Comparison of ENCODE assay signal across 9 cellular contexts in genomic region chr16:54934536-54935410, GRCh38. TPM values are rescaled to one million over a fixed set of nuclear protein-coding genes. Genes with fewer than 3 reads are reported as not detected.
DNase-seq lines count a peak whose midpoint lies in the region; ATAC-seq, FAIRE-seq and TF ChIP-seq lines count a peak whose summit lies in the region.
"Had no signal": no experiment of that assay in that cellular context is flagged by ENCODE, and none has a peak within 500 bp of the region (broad histone marks: within the 10 kb centered on the region; RNA-seq: fewer than 3 reads in every experiment).

No MANE protein-coding gene starts in this region.

- peak; percentile 63 for TF ChIP-seq CTCF in HepG2 (CRISPR knock-in tag; IDR thresholded peaks at IDR 0.05)
- TF ChIP-seq CTCF in right lobe of liver (IDR thresholded peaks at IDR 0.05), result no peak
- no peak for TF ChIP-seq CTCF in astrocyte (IDR thresholded peaks at IDR 0.05; ENCODE audit: insufficient read depth, low read depth, low read length)
- TF ChIP-seq CTCF in keratinocyte (optimal IDR thresholded peaks at IDR 0.05 in 1 of 3, IDR thresholded peaks at IDR 0.05 in 1 of 3, conservative IDR thresholded peaks at IDR 0.05 in 1 of 3; ENCODE audit: extremely low read depth in 1 of 3, insufficient read depth in 2 of 3, low read length in 3 of 3), result peak; percentile 24 to 65 (median 26)
- no peak for TF ChIP-seq CTCF in natural killer cell (IDR thresholded peaks at IDR 0.05)

- H3K36me3 Mint-ChIP-seq in astrocyte (ENCODE audit: low read depth, unreplicated experiment) (no peaks in the 10 kb centered on the region), natural killer cell (no peaks in the 10 kb centered on the region)

- in situ Hi-C loops in HepG2 (cut with HindIII; ENCODE audit: extremely low pct_ligation_motif_present, low pct_unique_long_range_greater_than_20kb), result no loop called here

- H3K27me3 ChIP-seq in HepG2 (ENCODE audit: control insufficient read depth in 1 of 2, insufficient read depth in 2 of 2, low read length in 2 of 2) (peaks cover 13 to 62% of the 10 kb centered on the region in 2 experiments), right lobe of liver (peaks cover 51 to 76% of the 10 kb centered on the region in 2 donors), astrocyte (ENCODE audit: insufficient read depth, low read length) (peaks cover 56% of the 10 kb centered on the region), keratinocyte (ENCODE audit: control insufficient read depth, extremely low read depth, insufficient read depth, low read length) (no peaks in the 10 kb centered on the region)

- dilution Hi-C loops in keratinocyte (cut with MboI; ENCODE audit: extremely low pct_ligation_motif_present, low sequenced_read_pairs), result no loop called here

- H3K4me1 Mint-ChIP-seq in astrocyte (ENCODE audit: low read depth, unreplicated experiment) (no peaks in the 10 kb centered on the region), natural killer cell (peaks cover 2 to 16% of the 10 kb centered on the region in 2 donors)

- CTCF ChIA-PET in HepG2 (lab: Yijun Ruan, JAX; ENCODE audit: low intra/inter-chr PET ratio, low total read pairs), result interaction anchor here (0.8 kb wide), 1 partner anchor 323 kb away, joined by 3 read pairs; no protein-coding TSS in a partner anchor

- H3K27ac ChIP-seq in HepG2 (ENCODE audit: extremely low read length, insufficient read depth, low read length) (no peak overlapping the region), right lobe of liver (no peak overlapping the region), astrocyte (ENCODE audit: low read depth, low read length) (peak overlapping the region; percentile 19), keratinocyte (ENCODE audit: control insufficient read depth, insufficient read depth, low read length) (peak overlapping the region; percentile 83)

- H3K9ac ChIP-seq in HepG2 (ENCODE audit: insufficient read depth, low read depth, low read length) (no peak overlapping the region), astrocyte (ENCODE audit: low read length) (peak overlapping the region; percentile 56), keratinocyte (ENCODE audit: control insufficient read depth, extremely low read depth, insufficient read depth, low read length) (peak overlapping the region; percentile 94)

- H4K20me1 ChIP-seq in HepG2 (ENCODE audit: insufficient read depth, low read length), result no peaks in the 10 kb centered on the region
- peaks cover 49% of the 10 kb centered on the region for H4K20me1 ChIP-seq in astrocyte (ENCODE audit: insufficient read depth, low read length)
- no peaks in the 10 kb centered on the region for H4K20me1 ChIP-seq in keratinocyte (ENCODE audit: control insufficient read depth, extremely low read depth, insufficient read depth, low read length)

- DNase-seq in HepG2 (ENCODE audit: low spot score), result no peak
- no peak for DNase-seq in right lobe of liver
- DNase-seq in astrocyte (ENCODE audit: low read depth), result peak; percentile 46
- DNase-seq in keratinocyte (ENCODE audit: low read depth, low spot score), result no peak
- DNase-seq in natural killer cell, result no peak
- no peak for DNase-seq in SIG-M5 (lab: John Stamatoyannopoulos, UW)
- no peak for DNase-seq in effector CD4-positive, alpha-beta T cell
- DNase-seq in DMS 273 (lab: John Stamatoyannopoulos, UW; ENCODE audit: unreplicated experiment), result no peak
- DNase-seq: activated CD4-positive, CD25-positive, alpha-beta regulatory T cell had no signal

- intact Hi-C loops in HepG2 (cut with micrococcal nuclease; ENCODE audit: unreplicated experiment), result no loop called here
- intact Hi-C loops in right lobe of liver (cut with DNase I), result loop anchor here in 1 of 2 donors (10.0 kb wide), 1 partner anchor 650 kb away; the partner anchor contains the start of gene IRX3
- intact Hi-C loops in natural killer cell (cut with micrococcal nuclease), result no loop called here

- H3K36me3 ChIP-seq in HepG2 (replicated peaks in 1 of 2; ENCODE audit: control insufficient read depth in 1 of 2, insufficient read depth in 2 of 2, low read length in 2 of 2) (no peaks in the 10 kb centered on the region), right lobe of liver (no peaks in the 10 kb centered on the region), astrocyte (ENCODE audit: insufficient read depth, low read length) (no peaks in the 10 kb centered on the region), keratinocyte (ENCODE audit: control insufficient read depth in 2 of 2, extremely low read depth in 1 of 2, insufficient read depth in 2 of 2, low read length in 2 of 2) (peaks cover 0 to 3% of the 10 kb centered on the region in 2 experiments)

- no peaks in the 10 kb centered on the region for H3K79me2 ChIP-seq in HepG2 (ENCODE audit: insufficient read depth, low read length)
- peaks cover 66% of the 10 kb centered on the region for H3K79me2 ChIP-seq in astrocyte (ENCODE audit: insufficient read depth, low read length)
- peaks cover 60% of the 10 kb centered on the region for H3K79me2 ChIP-seq in keratinocyte (ENCODE audit: control insufficient read depth, insufficient read depth, low read length)

- peak overlapping the region; percentile 57 for H3K4me3 Mint-ChIP-seq in astrocyte (ENCODE audit: unreplicated experiment)
- no peak overlapping the region for H3K4me3 Mint-ChIP-seq in natural killer cell

- H3K4me1 ChIP-seq in HepG2 (ENCODE audit: insufficient read depth, low read length), result no peaks in the 10 kb centered on the region
- H3K4me1 ChIP-seq in right lobe of liver, result peaks cover 0 to 32% (median 6%) of the 10 kb centered on the region in 4 donors
- peaks cover 19% of the 10 kb centered on the region for H3K4me1 ChIP-seq in astrocyte (ENCODE audit: insufficient read depth, low read length)
- H3K4me1 ChIP-seq in keratinocyte (ENCODE audit: control insufficient read depth, extremely low read depth, insufficient read depth, low read length), result peaks cover 13% of the 10 kb centered on the region

- peaks cover 15% of the 10 kb centered on the region for H3K9me3 Mint-ChIP-seq in astrocyte (ENCODE audit: unreplicated experiment)
- peaks cover 0 to 2% of the 10 kb centered on the region in 2 donors for H3K9me3 Mint-ChIP-seq in natural killer cell

- H3K27ac Mint-ChIP-seq in astrocyte (ENCODE audit: unreplicated experiment) (peak overlapping the region; percentile 41), natural killer cell (no peak overlapping the region)

- peaks cover 62% of the 10 kb centered on the region for H3K27me3 Mint-ChIP-seq in astrocyte (ENCODE audit: low read depth, unreplicated experiment)
- peaks cover 51 to 52% of the 10 kb centered on the region in 2 donors for H3K27me3 Mint-ChIP-seq in natural killer cell (ENCODE audit: low read depth in 2 of 2)

- TF ChIP-seq RAD21 in HepG2 (CRISPR knock-in tag; IDR thresholded peaks at IDR 0.05), result no peak

- H3K4me2 ChIP-seq in HepG2 (ENCODE audit: low read depth, low read length) (no peak overlapping the region), astrocyte (ENCODE audit: low read length) (peak overlapping the region; percentile 99), keratinocyte (ENCODE audit: control insufficient read depth, extremely low read depth, insufficient read depth, low read depth, low read length) (peak overlapping the region; percentile 99)

- TF ChIP-seq POLR2A in HepG2 (IDR thresholded peaks at IDR 0.05; ENCODE audit: insufficient read depth in 1 of 2, low read depth in 2 of 2, low read length in 2 of 2) (no peak), right lobe of liver (IDR thresholded peaks at IDR 0.05) (no peak)

- H2AFZ ChIP-seq in HepG2 (ENCODE audit: low read length) (no peak overlapping the region), astrocyte (ENCODE audit: low read depth, low read length) (no peak overlapping the region), keratinocyte (ENCODE audit: control insufficient read depth, low read length) (no peak overlapping the region)

- 28% methylated on average over 36 of the region's 37 CpGs for WGBS in HepG2 (ENCODE audit: low lambda C conversion rate)
- WGBS in right lobe of liver (ENCODE audit: insufficient coverage, low coverage, low lambda C conversion rate, missing lambda C conversion rate), result 14% methylated on average over 26 of the region's 37 CpGs

- POLR2A ChIA-PET in HepG2 (lab: Yijun Ruan, JAX), result no interaction called here

- BruUV-seq in HepG2 (replicated peaks; lab: Mats Ljungman, UMichigan), result no TSS peak

- H3K4me3 ChIP-seq in HepG2 (replicated peaks in 1 of 3; ENCODE audit: insufficient read depth in 1 of 3, low read depth in 2 of 3, low read length in 3 of 3) (no peak overlapping the region), right lobe of liver (no peak overlapping the region), astrocyte (ENCODE audit: insufficient read depth, low read depth, low read length) (peak overlapping the region; percentile 51), keratinocyte (ENCODE audit: control insufficient read depth in 2 of 3, extremely low read depth in 1 of 3, insufficient read depth in 2 of 3, low read depth in 1 of 3, low read length in 3 of 3) (peak overlapping the region; percentile 44 to 88 (median 68))

- H3K9me1 ChIP-seq in keratinocyte (ENCODE audit: control insufficient read depth, extremely low read depth, insufficient read depth, low read length), result no peaks in the 10 kb centered on the region

- TF ChIP-seq EP300 in HepG2 (IDR thresholded peaks at IDR 0.05; ENCODE audit: low read depth in 2 of 2, low read length in 2 of 2) (no peak), HepG2 (CRISPR knock-in tag; IDR thresholded peaks at IDR 0.05; ENCODE audit: borderline replicate concordance) (no peak)

- no peak for FAIRE-seq in HepG2 (lab: Jason Lieb, UNC)
- no peak for FAIRE-seq in astrocyte (lab: Jason Lieb, UNC)
- FAIRE-seq in keratinocyte (lab: Jason Lieb, UNC), result no peak

- H3K9me3 ChIP-seq in HepG2 (ENCODE audit: low read length) (no peaks in the 10 kb centered on the region), right lobe of liver (no peaks in the 10 kb centered on the region), astrocyte (ENCODE audit: insufficient read depth, low read depth, low read length) (no peaks in the 10 kb centered on the region), keratinocyte (ENCODE audit: control insufficient read depth, low read depth, low read length) (no peaks in the 10 kb centered on the region)

- ATAC-seq in HepG2 (peak; percentile 70), right lobe of liver (no peak), natural killer cell (no peak)

RNA-seq across cellular contexts. Expression of gene IRX5, which starts 4.1 kb away (rescaled TPM):
- total RNA-seq in HepG2 (2016; rRNA removed; fragmentation: Illumina TruSeq; extraction: Trizol) (not detected in 2 replicates), right lobe of liver (not detected), astrocyte (0.57 and 0.75 TPM in 2 replicates), natural killer cell (not detected)
- total RNA-seq in HepG2 (2016; cell fraction: cytosol; rRNA removed; fragmentation: Illumina TruSeq; extraction: Trizol; ENCODE audit: low read depth), result not detected in 2 replicates
- total RNA-seq in HepG2 (2016; cell fraction: insoluble cytoplasmic fraction; rRNA removed; fragmentation: Illumina TruSeq; extraction: Trizol), result not detected in 2 replicates
- total RNA-seq in HepG2 (2016; cell fraction: membrane; rRNA removed; fragmentation: Illumina TruSeq; extraction: Trizol), result not detected in 2 replicates
- total RNA-seq in HepG2 (2016; cell fraction: nucleus; rRNA removed; fragmentation: Illumina TruSeq; extraction: Trizol), result not detected in 2 replicates
- polyA plus RNA-seq in HepG2 (2011; rRNA removed) (not detected in 2 replicates), keratinocyte (2.6 to 2.8 TPM (median 2.7 TPM) in 3 replicates)
- not detected in 2 replicates for polyA plus RNA-seq in HepG2 (2011; cell fraction: cytosol; rRNA removed)
- not detected in 2 replicates for polyA plus RNA-seq in HepG2 (2011; cell fraction: nucleus; rRNA removed)
- not detected in 2 replicates for polyA plus RNA-seq in HepG2 (2012)
- not detected in 2 replicates for polyA plus RNA-seq in HepG2 (2016; cell fraction: cytosol; fragmentation: Illumina TruSeq; extraction: Trizol; ENCODE audit: low read depth)
- not detected in 2 replicates for polyA plus RNA-seq in HepG2 (2016; cell fraction: insoluble cytoplasmic fraction; fragmentation: Illumina TruSeq; extraction: Trizol; ENCODE audit: low read depth)
- not detected in 2 replicates for polyA plus RNA-seq in HepG2 (2016; cell fraction: membrane; fragmentation: Illumina TruSeq; extraction: Trizol; ENCODE audit: low read depth)
- polyA plus RNA-seq in HepG2 (2016; cell fraction: nucleus; fragmentation: Illumina TruSeq; extraction: Trizol; ENCODE audit: insufficient read depth, low read depth), result not detected in 2 replicates
- polyA minus RNA-seq in HepG2 (2011; rRNA and poly(A)+ RNA removed; ENCODE audit: low replicate concordance), result 1.1 TPM in 1 of 2 replicates, not detected in the other
- not detected in 2 replicates for polyA minus RNA-seq in HepG2 (2011; cell fraction: cytosol; rRNA and poly(A)+ RNA removed)
- not detected in 2 replicates for polyA minus RNA-seq in HepG2 (2011; cell fraction: nucleus; rRNA and poly(A)+ RNA removed)
- 5.7 TPM for polyA plus RNA-seq in keratinocyte (2011; ENCODE audit: low read depth)
- 1.8 and 2.7 TPM in 2 replicates for polyA plus RNA-seq in keratinocyte (2011; cell fraction: cytosol; rRNA removed)
- 5.9 and 7.6 TPM in 2 replicates for polyA plus RNA-seq in keratinocyte (2011; cell fraction: nucleus; rRNA removed)
- 4.0 and 4.2 TPM in 2 replicates for polyA plus RNA-seq in keratinocyte (2012; ENCODE audit: low replicate concordance)
- polyA minus RNA-seq in keratinocyte, result 1.2 to 1.9 TPM (median 1.5 TPM) in 3 replicates
- polyA minus RNA-seq in keratinocyte (2011; cell fraction: cytosol; rRNA and poly(A)+ RNA removed), result 12.5 TPM
- 4.7 and 6.4 TPM in 2 replicates for polyA minus RNA-seq in keratinocyte (2011; cell fraction: nucleus; rRNA and poly(A)+ RNA removed)

Comparison
In these comparisons a context has a peak if more than half of its experiments do, and no peak if none do; other contexts are left out.
1. CTCF ChIP-seq: peak in HepG2 (single experiment) and keratinocyte (3 of 3); none in right lobe of liver (0 of 4), astrocyte (single experiment) and natural killer cell (single experiment).
2. H3K27ac ChIP-seq: peak in astrocyte (single experiment) and keratinocyte (single experiment); none in HepG2 (single experiment) and right lobe of liver (0 of 3).
3. H3K4me3 ChIP-seq: peak in astrocyte (single experiment) and keratinocyte (3 of 3); none in HepG2 (0 of 3) and right lobe of liver (0 of 3).